13 cellular contexts compared by ENCODE assay signal in the genomic region with DNA sequence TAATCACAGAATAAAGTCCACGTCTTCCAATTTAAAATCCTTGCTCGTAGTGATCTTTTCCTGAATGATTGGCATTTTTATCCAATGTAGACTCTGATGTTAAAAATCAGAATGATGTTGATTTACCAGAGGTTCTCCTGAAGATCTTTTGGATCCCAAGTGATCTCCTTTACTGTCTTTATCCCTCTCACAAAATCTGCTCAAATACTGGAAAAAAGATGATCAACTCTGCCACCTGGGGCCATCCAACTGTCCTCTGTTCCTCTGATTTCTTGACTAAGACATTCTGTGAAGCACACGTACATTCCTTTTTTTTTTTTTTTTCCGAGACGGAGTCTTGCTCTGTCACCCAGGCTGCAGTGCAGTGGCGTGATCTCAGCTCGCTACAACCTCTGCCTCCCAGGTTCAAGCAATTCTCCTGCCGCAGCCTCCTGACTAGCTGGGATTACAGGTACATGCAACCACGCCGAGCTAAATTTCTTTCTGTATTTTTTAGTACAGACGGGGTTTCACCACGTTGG. TPM values are rescaled to one million over a fixed set of nuclear protein-coding genes. Genes with fewer than 3 reads are reported as not detected.
DNase-seq lines count a peak whose midpoint lies in the region; ATAC-seq and TF ChIP-seq lines count a peak whose summit lies in the region.
"Had no signal": no experiment of that assay in that cellular context is flagged by ENCODE, and none has a peak within 500 bp of the region (broad histone marks: within the 10 kb centered on the region; RNA-seq: fewer than 3 reads in every experiment).

No MANE protein-coding gene starts in this region.

- H2AFZ ChIP-seq in OCI-LY7 (ENCODE audit: low read length): peak overlapping the region; percentile 83; the same call in 1 of the 2 replicates

- no peaks in the 10 kb centered on the region for H4K20me1 ChIP-seq in OCI-LY7 (ENCODE audit: insufficient read depth, low read length)

- H3K27me3 Mint-ChIP-seq in activated T-cell treated with anti-CD3 and anti-CD28 coated beads, Interleukin-2, amount 50 U/mL, for 4 hours (ENCODE audit: low read depth): peaks cover 3% of the 10 kb centered on the region
- H3K27me3 Mint-ChIP-seq in stimulated activated memory B cell treated with anti-CD40 and anti-IgM and Interleukin-4, amounts not matched to agents 10 μg/mL and 1 μg/mL and 100 μg/mL, for 72 hours: no peaks in the 10 kb centered on the region

- no peaks in the 10 kb centered on the region for H3K36me3 Mint-ChIP-seq in activated T-cell treated with anti-CD3 and anti-CD28 coated beads, Interleukin-2, amount 50 U/mL, for 4 hours (ENCODE audit: insufficient read depth)
- no peaks in the 10 kb centered on the region for H3K36me3 Mint-ChIP-seq in stimulated activated memory B cell treated with anti-CD40 and anti-IgM and Interleukin-4, amounts not matched to agents 10 μg/mL and 1 μg/mL and 100 μg/mL, for 72 hours
- H3K36me3 Mint-ChIP-seq: brain had no signal

- no peak for DNase-seq in activated T-cell treated with anti-CD3 and anti-CD28 coated beads, Interleukin-2, amount 50 U/mL, for 4 hours
- no peak for DNase-seq in activated T-cell treated with anti-CD3 and anti-CD28 coated beads for 4 hours
- no peak for DNase-seq in OCI-LY7 (ENCODE audit: low spot score)
- DNase-seq in brain microvascular endothelial cell: no peak
- DNase-seq in RPMI8226: no peak
- DNase-seq: effector memory CD4-positive, alpha-beta T cell; NCI-H524; posterior cingulate gyrus; SHP77 had no signal

- no TSS peak for BruUV-seq in OCI-LY7 (replicated peaks; lab: Mats Ljungman, UMichigan)

- peaks cover 21% of the 10 kb centered on the region for H3K4me1 Mint-ChIP-seq in activated T-cell treated with anti-CD3 and anti-CD28 coated beads, Interleukin-2, amount 50 U/mL, for 4 hours (ENCODE audit: low read depth)
- peaks cover 53% of the 10 kb centered on the region for H3K4me1 Mint-ChIP-seq in stimulated activated memory B cell treated with anti-CD40 and anti-IgM and Interleukin-4, amounts not matched to agents 10 μg/mL and 1 μg/mL and 100 μg/mL, for 72 hours

- no peaks in the 10 kb centered on the region for H3K9me2 ChIP-seq in OCI-LY7 (ENCODE audit: insufficient read depth, low read length)

- POLR2A ChIA-PET in OCI-LY7 (lab: Charles Lee): interaction anchor here (0.5 to 1.8 kb wide), 3 partner anchors 10 to 65 kb away, joined by 3 to 9 read pairs (median 4); no protein-coding TSS in a partner anchor

- H3K9me3 ChIP-seq in OCI-LY7 (ENCODE audit: low read length): no peaks in the 10 kb centered on the region

- H3K4me2 ChIP-seq in OCI-LY7 (ENCODE audit: low read length): peak overlapping the region; percentile 79

- peak overlapping the region; percentile 22 for H3K4me3 Mint-ChIP-seq in activated T-cell treated with anti-CD3 and anti-CD28 coated beads, Interleukin-2, amount 50 U/mL, for 4 hours
- H3K4me3 Mint-ChIP-seq in stimulated activated memory B cell treated with anti-CD40 and anti-IgM and Interleukin-4, amounts not matched to agents 10 μg/mL and 1 μg/mL and 100 μg/mL, for 72 hours: peak overlapping the region; percentile 70
- H3K4me3 Mint-ChIP-seq: brain had no signal

- H3K27ac ChIP-seq in OCI-LY7 (ENCODE audit: low read depth, low read length, poor library complexity, severe bottlenecking) (peak overlapping the region; percentile 67), brain microvascular endothelial cell (peak overlapping the region; percentile 87)

- intact Hi-C loops in OCI-LY7 (cut with micrococcal nuclease; ENCODE audit: unreplicated experiment): loop anchor here (1.0 to 5.0 kb wide), 3 partner anchors 64 to 168 kb away; no protein-coding TSS in a partner anchor

- peak overlapping the region; percentile 56 for H3K4me3 ChIP-seq in OCI-LY7 (ENCODE audit: low read depth, low read length, poor library complexity, severe bottlenecking)
- H3K4me3 ChIP-seq in brain microvascular endothelial cell (ENCODE audit: low read depth, low read length): no peak overlapping the region

- H3K36me3 ChIP-seq in OCI-LY7 (ENCODE audit: insufficient read depth, low read length): no peaks in the 10 kb centered on the region
- no peaks in the 10 kb centered on the region for H3K36me3 ChIP-seq in brain microvascular endothelial cell (replicated peaks)

- peaks cover 36% of the 10 kb centered on the region for H3K4me1 ChIP-seq in OCI-LY7 (ENCODE audit: insufficient read depth, low read length, poor library complexity, severe bottlenecking)

- H3K9me3 Mint-ChIP-seq in activated T-cell treated with anti-CD3 and anti-CD28 coated beads, Interleukin-2, amount 50 U/mL, for 4 hours: no peaks in the 10 kb centered on the region
- H3K9me3 Mint-ChIP-seq in stimulated activated memory B cell treated with anti-CD40 and anti-IgM and Interleukin-4, amounts not matched to agents 10 μg/mL and 1 μg/mL and 100 μg/mL, for 72 hours: no peaks in the 10 kb centered on the region

- H3K79me2 ChIP-seq in OCI-LY7 (ENCODE audit: insufficient read depth, low read depth, low read length): no peaks in the 10 kb centered on the region

- CTCF ChIA-PET in OCI-LY7 (lab: Charles Lee; ENCODE audit: unreplicated experiment): no interaction called here

- H3K27me3 ChIP-seq in brain microvascular endothelial cell (replicated peaks): no peaks in the 10 kb centered on the region

- H3K27ac Mint-ChIP-seq in stimulated activated memory B cell treated with anti-CD40 and anti-IgM and Interleukin-4, amounts not matched to agents 10 μg/mL and 1 μg/mL and 100 μg/mL, for 72 hours: peak overlapping the region; percentile 87
- H3K27ac Mint-ChIP-seq: brain had no signal

- ATAC-seq in activated T-cell treated with anti-CD3 and anti-CD28 coated beads, Interleukin-2, amount 50 U/mL, for 4 hours: no peak
- no peak for ATAC-seq in stimulated activated memory B cell treated with anti-CD40 and anti-IgM and Interleukin-4, amounts not matched to agents 10 μg/mL and 1 μg/mL and 100 μg/mL, for 72 hours
- no peak for ATAC-seq in HG03039 (IDR thresholded peaks at IDR 0.05; ENCODE audit: unreplicated experiment)
- no peak for ATAC-seq in HG03159 (IDR thresholded peaks at IDR 0.05; ENCODE audit: unreplicated experiment)

- TF ChIP-seq CTCF in OCI-LY7 (conservative IDR thresholded peaks at IDR 0.05; ENCODE audit: low read length) (no peak), brain microvascular endothelial cell (IDR thresholded peaks at IDR 0.05; ENCODE audit: low read depth, low read length, missing control alignments) (no peak)

- in situ Hi-C loops in brain microvascular endothelial cell (cut with HindIII; ENCODE audit: low pct_ligation_motif_present, low sequenced_read_pairs): no loop called here

RNA-seq across cellular contexts. Expression of gene ADRB1, which starts 18.0 kb away (rescaled TPM):
- total RNA-seq in activated T-cell treated with anti-CD3 and anti-CD28 coated beads, Interleukin-2, amount 50 U/mL, for 4 hours: under 1 TPM in 2 of 3 donors, not detected in 1; 0.05 to 0.20 TPM
- total RNA-seq in OCI-LY7 (2014; rRNA removed; shearing (Covaris generic)): 1.1 and 2.0 TPM in 2 replicates
- 1.3 and 1.4 TPM in 2 replicates for total RNA-seq in OCI-LY7 (2022)
